ENCODE assay signal across 8 cellular contexts in the genomic region with DNA sequence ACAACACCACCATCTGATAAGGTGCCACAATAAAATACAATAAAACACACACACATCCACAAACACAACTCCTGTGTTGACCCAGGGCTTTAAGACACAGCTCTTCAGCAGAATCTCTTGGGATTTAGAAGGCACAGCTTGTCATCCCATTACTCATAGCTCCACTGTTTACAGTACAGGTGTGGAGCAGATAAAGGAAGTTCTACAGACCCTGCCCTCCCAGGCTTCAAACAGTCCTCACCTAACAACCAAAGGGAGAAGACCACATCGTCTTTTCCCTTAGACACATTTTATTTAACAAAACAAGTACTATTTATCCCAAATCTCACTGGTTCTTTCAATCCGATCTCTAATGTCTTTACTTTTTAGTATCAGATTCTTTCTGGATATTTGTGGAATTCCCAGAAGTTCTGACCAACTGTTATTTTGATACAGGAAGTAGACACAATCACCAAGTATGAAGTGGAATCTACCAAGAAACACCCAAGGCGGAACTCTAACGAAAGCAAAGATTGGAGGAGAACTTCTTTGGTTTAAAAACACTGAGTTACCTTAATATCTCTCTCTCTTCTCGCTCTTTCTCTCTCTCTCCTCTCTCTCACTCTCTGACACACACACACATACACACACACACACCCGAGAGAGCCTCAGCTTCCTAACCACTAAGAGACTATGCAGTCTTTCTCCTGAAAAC. TPM values are rescaled to one million over a fixed set of nuclear protein-coding genes. Genes with fewer than 3 reads are reported as not detected.
DNase-seq lines count a peak whose midpoint lies in the region; ATAC-seq, FAIRE-seq and TF ChIP-seq lines count a peak whose summit lies in the region.

No MANE protein-coding gene starts in this region.

- no peaks in the 10 kb centered on the region for H3K9me2 ChIP-seq in DOHH2 (replicated peaks; ENCODE audit: control insufficient read depth, low read length)

- intact Hi-C loops in uterus (cut with DNase I; ENCODE audit: low total_unique reads), result no loop called here

- H3K27ac Mint-ChIP-seq in activated naive CD8-positive, alpha-beta T cell treated with anti-CD3 and anti-CD28 coated beads, Interleukin-2, amount 10 ng/mL, durations not matched to agents 7 days and 5 days, result peak overlapping the region; percentile 91

- peak overlapping the region; percentile 84 for H3K4me2 ChIP-seq in DOHH2 (ENCODE audit: low read length)

- H3K9me3 Mint-ChIP-seq in activated naive CD8-positive, alpha-beta T cell treated with anti-CD3 and anti-CD28 coated beads, Interleukin-2, amount 10 ng/mL, durations not matched to agents 7 days and 5 days, result no peaks in the 10 kb centered on the region

- H3K36me3 ChIP-seq in DOHH2 (ENCODE audit: control insufficient read depth, low read length) (peaks cover 20% of the 10 kb centered on the region), lung (ENCODE audit: control insufficient read depth in 2 of 2, insufficient read depth in 2 of 2, low read length in 2 of 2) (no peaks in the 10 kb centered on the region), uterus (no peaks in the 10 kb centered on the region)

- peaks cover 71% of the 10 kb centered on the region for H3K4me1 Mint-ChIP-seq in activated naive CD8-positive, alpha-beta T cell treated with anti-CD3 and anti-CD28 coated beads, Interleukin-2, amount 10 ng/mL, durations not matched to agents 7 days and 5 days

- FAIRE-seq in GM12891 (lab: Jason Lieb, UNC), result no peak

- peak; percentile 73 for DNase-seq in HT-29 (ENCODE audit: low spot score)
- no peak for DNase-seq in activated naive CD8-positive, alpha-beta T cell treated with anti-CD3 and anti-CD28 coated beads, Interleukin-2, amount 10 ng/mL, durations not matched to agents 7 days and 5 days
- no peak for DNase-seq in lung (ENCODE audit: low spot score)
- no peak for DNase-seq in uterus
- no peak for DNase-seq in GM12891 (ENCODE audit: insufficient read length, low spot score)

- 8 to 15% methylated on average over 6 of the region's 6 CpGs for WGBS in lung, 2 donors

- peaks cover 87% of the 10 kb centered on the region for H3K79me2 ChIP-seq in DOHH2 (ENCODE audit: control insufficient read depth, low read length)

- TF ChIP-seq CTCF in DOHH2 (IDR thresholded peaks at IDR 0.05; ENCODE audit: low read depth, low read length, poor library complexity, severe bottlenecking) (no peak), lung (IDR thresholded peaks at IDR 0.05; ENCODE audit: control extremely low read depth, extremely low read depth) (no peak), uterus (IDR thresholded peaks at IDR 0.05) (no peak)

- H3K27ac ChIP-seq in DOHH2 (ENCODE audit: low read depth, low read length), result peak overlapping the region; percentile 96
- H3K27ac ChIP-seq in lung (ENCODE audit: low read depth in 1 of 2, low read length in 1 of 2), result peak overlapping the region; percentile 74 to 92
- H3K27ac ChIP-seq in uterus, result peak overlapping the region; percentile 64 to 82

- peak; percentile 35 for ATAC-seq in activated naive CD8-positive, alpha-beta T cell treated with anti-CD3 and anti-CD28 coated beads, Interleukin-2, amount 10 ng/mL, durations not matched to agents 7 days and 5 days (ENCODE audit: low read depth)
- ATAC-seq in lung (ENCODE audit: insufficient read depth, low FRiP score) (peak; percentile 19), HG03571 (IDR thresholded peaks at IDR 0.05; ENCODE audit: unreplicated experiment) (no peak), GM21423 (IDR thresholded peaks at IDR 0.05; ENCODE audit: unreplicated experiment) (no peak)

- H4K20me1 ChIP-seq in DOHH2 (ENCODE audit: control insufficient read depth, insufficient read depth, low read depth, low read length), result no peaks in the 10 kb centered on the region

- POLR2A ChIA-PET in activated naive CD8-positive, alpha-beta T cell treated with anti-CD3 and anti-CD28 coated beads, Interleukin-2, amount 10 ng/mL, durations not matched to agents 7 days and 5 days (lab: Charles Lee), result interaction anchor here (0.6 to 4.1 kb wide), 13 partner anchors 9 to 105 kb away, joined by 3 to 21 read pairs (median 4); partner anchors contain the start of gene CYTH1

- H3K4me1 ChIP-seq in DOHH2 (ENCODE audit: control insufficient read depth, low read length) (peaks cover 88% of the 10 kb centered on the region), lung (ENCODE audit: control insufficient read depth in 2 of 2, insufficient read depth in 2 of 2, low read length in 2 of 2) (peaks cover 9 to 23% of the 10 kb centered on the region in 2 donors), uterus (no peaks in the 10 kb centered on the region)

- TF ChIP-seq POLR2A in uterus (IDR thresholded peaks at IDR 0.05) (no peak), GM12891 (IDR thresholded peaks at IDR 0.05; ENCODE audit: low read depth, low read length) (no peak)

- H3K27me3 ChIP-seq in DOHH2 (ENCODE audit: control insufficient read depth, low read length) (no peaks in the 10 kb centered on the region), lung (ENCODE audit: control insufficient read depth, insufficient read depth) (no peaks in the 10 kb centered on the region), uterus (no peaks in the 10 kb centered on the region)

- H3K9me3 ChIP-seq in DOHH2 (ENCODE audit: control insufficient read depth, insufficient read depth, low read length) (no peaks in the 10 kb centered on the region), lung (ENCODE audit: control insufficient read depth in 2 of 2, insufficient read depth in 1 of 2, low read length in 1 of 2) (no peaks in the 10 kb centered on the region), uterus (no peaks in the 10 kb centered on the region)

- H3K27me3 Mint-ChIP-seq in activated naive CD8-positive, alpha-beta T cell treated with anti-CD3 and anti-CD28 coated beads, Interleukin-2, amount 10 ng/mL, durations not matched to agents 7 days and 5 days, result no peaks in the 10 kb centered on the region

- peaks cover 2% of the 10 kb centered on the region for H3K36me3 Mint-ChIP-seq in activated naive CD8-positive, alpha-beta T cell treated with anti-CD3 and anti-CD28 coated beads, Interleukin-2, amount 10 ng/mL, durations not matched to agents 7 days and 5 days

- peak overlapping the region; percentile 86 for H3K4me3 ChIP-seq in DOHH2 (ENCODE audit: low read length)
- H3K4me3 ChIP-seq in lung, result peak overlapping the region; percentile 53
- H3K4me3 ChIP-seq in uterus, result peak overlapping the region; percentile 27 to 36

- peaks cover 59% of the 10 kb centered on the region for H3F3A ChIP-seq in DOHH2 (ENCODE audit: control insufficient read depth, insufficient read depth)

- peak overlapping the region; percentile 88 for H3K4me3 Mint-ChIP-seq in activated naive CD8-positive, alpha-beta T cell treated with anti-CD3 and anti-CD28 coated beads, Interleukin-2, amount 10 ng/mL, durations not matched to agents 7 days and 5 days

TF ChIP-seq in GM12891, 5 proteins besides CTCF, POLR2A, EP300 and RAD21:
- no peak for TF ChIP-seq POLR2AphosphoS5 (IDR thresholded peaks at IDR 0.05; ENCODE audit: low read depth, low read length)
- no peak for TF ChIP-seq POU2F2 (IDR thresholded peaks at IDR 0.05; ENCODE audit: low read depth, low read length)
- no peak for TF ChIP-seq SPI1 (IDR thresholded peaks at IDR 0.05; ENCODE audit: low read depth, low read length)
- TF ChIP-seq PAX5 (IDR thresholded peaks at IDR 0.05; ENCODE audit: insufficient read depth, low read length, severe bottlenecking), result no peak
- TF ChIP-seq TAF1 (IDR thresholded peaks at IDR 0.05; ENCODE audit: low read depth, low read length), result no peak
TF ChIP-seq in GM12891: peak in this region for 0.

RNA-seq across cellular contexts. Expression of gene CYTH1, which starts 46.1 kb away (rescaled TPM):
- total RNA-seq in HT-29 (2014; rRNA removed; shearing (Covaris generic)), result 14.1 and 14.4 TPM in 2 replicates
- total RNA-seq in activated naive CD8-positive, alpha-beta T cell treated with anti-CD3 and anti-CD28 coated beads, Interleukin-2, amount 10 ng/mL, durations not matched to agents 7 days and 5 days, result 100 to 1,000 TPM; 180 to 200 TPM
- total RNA-seq in lung (10 to 100 TPM; 67.0 to 97.2 TPM), uterus (10 to 100 TPM in 3 of 4 donors, 1 to 10 TPM in 1; 6.2 to 56.1 (median 44.3) TPM)
- 10 to 100 TPM; 50.5 to 85.1 TPM for polyA plus RNA-seq in lung
- 171 TPM for polyA plus RNA-seq in GM12891 (2012; ENCODE audit: low read depth, missing spikeins)

Comparison
In these comparisons a context has a peak if more than half of its experiments do, and no peak if none do; other contexts are left out.
1. H3K4me3 ChIP-seq: peak in every context shown above with its lines; median percentile 86 in DOHH2; 53 in lung; 32 in uterus.
2. ATAC-seq: peak in activated naive CD8-positive, alpha-beta T cell treated with anti-CD3 and anti-CD28 coated beads, Interleukin-2, amount 10 ng/mL, durations not matched to agents 7 days and 5 days (single experiment) and lung (single experiment); none in HG03571 (single experiment) and GM21423 (single experiment).
3. Peak in every context shown above with its lines, with median percentiles within 50 percentile points of each other: H3K27ac ChIP-seq.